1 cellular context compared by ENCODE assay signal in genomic region chr2:109678724-109679201, GRCh38.
TF ChIP-seq lines count a peak whose summit lies in the region.

No MANE protein-coding gene starts in this region.

TF ChIP-seq in endothelial cell of umbilical vein, 7 proteins besides CTCF, POLR2A, EP300 and RAD21:
- peak; percentile 12 for TF ChIP-seq EZH2 (IDR thresholded peaks at IDR 0.05; ENCODE audit: borderline replicate concordance, low read depth, low read length, severe bottlenecking)
